18 cellular contexts compared by ENCODE assay signal in genomic region chr20:32780749-32781402, GRCh38. TPM values are rescaled to one million over a fixed set of nuclear protein-coding genes. Genes with fewer than 3 reads are reported as not detected.
DNase-seq lines count a peak whose midpoint lies in the region; ATAC-seq and FAIRE-seq lines count a peak whose summit lies in the region.
"Had no signal": no experiment of that assay in that cellular context is flagged by ENCODE, and none has a peak within 500 bp of the region (broad histone marks: within the 10 kb centered on the region; RNA-seq: fewer than 3 reads in every experiment).

No MANE protein-coding gene starts in this region.

- no peak overlapping the region for H3K4me3 Mint-ChIP-seq in activated CD8-positive, alpha-beta memory T cell treated with anti-CD3 and anti-CD28 coated beads, Interleukin-2, amount 10 ng/mL, durations not matched to agents 7 days and 5 days
- H3K4me3 Mint-ChIP-seq: nephron had no signal

- H3K27ac Mint-ChIP-seq in activated CD8-positive, alpha-beta memory T cell treated with anti-CD3 and anti-CD28 coated beads, Interleukin-2, amount 10 ng/mL, durations not matched to agents 7 days and 5 days, result no peak overlapping the region

- H3K4me3 ChIP-seq in iPS-18a (ENCODE audit: low read length), result peak overlapping the region; percentile 2
- H3K4me3 ChIP-seq: tibial artery had no signal

- peak overlapping the region; percentile 51 for H3K9ac ChIP-seq in iPS-18a (ENCODE audit: low read length)

- no peak for ATAC-seq in activated CD8-positive, alpha-beta memory T cell treated with anti-CD3 and anti-CD28 coated beads, Interleukin-2, amount 10 ng/mL, durations not matched to agents 7 days and 5 days
- ATAC-seq in GM21390 (IDR thresholded peaks at IDR 0.05; ENCODE audit: unreplicated experiment), result no peak

- CTCF ChIA-PET in activated CD8-positive, alpha-beta memory T cell treated with anti-CD3 and anti-CD28 coated beads, Interleukin-2, amount 10 ng/mL, durations not matched to agents 7 days and 5 days (lab: Charles Lee), result interaction anchor here (8.9 kb wide), 1 partner anchor 108 kb away, joined by 334 read pairs; the partner anchor contains the start of gene C20orf203

- peaks cover 44% of the 10 kb centered on the region for H3K4me1 ChIP-seq in iPS-18a (ENCODE audit: control insufficient read depth, low read depth, low read length)
- H3K4me1 ChIP-seq: tibial artery had no signal

- H3K9me3 Mint-ChIP-seq in activated CD8-positive, alpha-beta memory T cell treated with anti-CD3 and anti-CD28 coated beads, Interleukin-2, amount 10 ng/mL, durations not matched to agents 7 days and 5 days (ENCODE audit: low read depth), result no peaks in the 10 kb centered on the region
- H3K9me3 Mint-ChIP-seq: nephron had no signal

- H3K36me3 Mint-ChIP-seq in activated CD8-positive, alpha-beta memory T cell treated with anti-CD3 and anti-CD28 coated beads, Interleukin-2, amount 10 ng/mL, durations not matched to agents 7 days and 5 days, result no peaks in the 10 kb centered on the region

- H3K27ac ChIP-seq in iPS-18a (ENCODE audit: low read length), result peak overlapping the region; percentile 63
- H3K27ac ChIP-seq: C4-2B, RWPE1, tibial artery had no signal

- peak; percentile 16 for DNase-seq in NCI-H1092 treated with DMSO at 0.1 percent for 48 hours (lab: John Stamatoyannopoulos, UW)
- DNase-seq in amygdala (lab: John Stamatoyannopoulos, UW), result peak in 42 of 56 donors; percentile 5 to 79 (median 43)
- DNase-seq in putamen (ENCODE audit: low spot score), result peak; percentile 67
- DNase-seq in effector CD8-positive, alpha-beta T cell (lab: John Stamatoyannopoulos, UW), result no peak
- DNase-seq in activated CD8-positive, alpha-beta memory T cell treated with anti-CD3 and anti-CD28 coated beads, Interleukin-2, amount 10 ng/mL, durations not matched to agents 7 days and 5 days, result no peak
- DNase-seq in urothelium cell line (ENCODE audit: low spot score), result no peak
- DNase-seq: activated gamma-delta T cell; DND-41; NCI-H2029; stimulated activated CD4-positive, alpha-beta T cell treated with anti-CD3 and anti-CD28 coated beads, Interleukin-4, amount 100 ng/mL, for 4 hours; SW 1271; tibial artery had no signal

- H3K9me3 ChIP-seq in iPS-18a (ENCODE audit: control insufficient read depth, low read depth, low read length), result no peaks in the 10 kb centered on the region
- H3K9me3 ChIP-seq: tibial artery had no signal

- H3K27me3 Mint-ChIP-seq in activated CD8-positive, alpha-beta memory T cell treated with anti-CD3 and anti-CD28 coated beads, Interleukin-2, amount 10 ng/mL, durations not matched to agents 7 days and 5 days, result no peaks in the 10 kb centered on the region

- peaks cover 4% of the 10 kb centered on the region for H3K4me1 Mint-ChIP-seq in activated CD8-positive, alpha-beta memory T cell treated with anti-CD3 and anti-CD28 coated beads, Interleukin-2, amount 10 ng/mL, durations not matched to agents 7 days and 5 days

- peaks cover 78% of the 10 kb centered on the region for H3K36me3 ChIP-seq in iPS-18a (ENCODE audit: control insufficient read depth, low read depth, low read length)

- no peak for FAIRE-seq in urothelium cell line (lab: Jason Lieb, UNC)
- FAIRE-seq: astrocyte had no signal

- H3K27me3 ChIP-seq in iPS-18a (ENCODE audit: control insufficient read depth, insufficient read depth, low read length), result no peaks in the 10 kb centered on the region
- H3K27me3 ChIP-seq: tibial artery had no signal

RNA-seq across cellular contexts. Expression of gene DNMT3B, which starts 18.7 kb away (rescaled TPM):
- 1 to 10 TPM; 3.3 to 4.7 TPM for total RNA-seq in activated CD8-positive, alpha-beta memory T cell treated with anti-CD3 and anti-CD28 coated beads, Interleukin-2, amount 10 ng/mL, durations not matched to agents 7 days and 5 days

RNA-seq across cellular contexts. Expression of gene COMMD7, which starts 37.6 kb away (rescaled TPM):
- total RNA-seq in activated CD8-positive, alpha-beta memory T cell treated with anti-CD3 and anti-CD28 coated beads, Interleukin-2, amount 10 ng/mL, durations not matched to agents 7 days and 5 days, result 10 to 100 TPM; 54.2 to 59.5 TPM

RNA-seq across cellular contexts. Expression of gene MAPRE1, which starts 38.9 kb away (rescaled TPM):
- total RNA-seq in activated CD8-positive, alpha-beta memory T cell treated with anti-CD3 and anti-CD28 coated beads, Interleukin-2, amount 10 ng/mL, durations not matched to agents 7 days and 5 days, result 100 to 1,000 TPM; 114 to 149 TPM

Comparison
In these comparisons a context has a peak if more than half of its experiments do, and no peak if none do; other contexts are left out.
1. DNase-seq: peak in NCI-H1092 treated with DMSO at 0.1 percent for 48 hours (single experiment), amygdala (42 of 56) and putamen (single experiment); none in effector CD8-positive, alpha-beta T cell (single experiment), activated CD8-positive, alpha-beta memory T cell treated with anti-CD3 and anti-CD28 coated beads, Interleukin-2, amount 10 ng/mL, durations not matched to agents 7 days and 5 days (single experiment) and urothelium cell line (single experiment).